Comparison of ENCODE assay signal across 8 cellular contexts in the genomic region with DNA sequence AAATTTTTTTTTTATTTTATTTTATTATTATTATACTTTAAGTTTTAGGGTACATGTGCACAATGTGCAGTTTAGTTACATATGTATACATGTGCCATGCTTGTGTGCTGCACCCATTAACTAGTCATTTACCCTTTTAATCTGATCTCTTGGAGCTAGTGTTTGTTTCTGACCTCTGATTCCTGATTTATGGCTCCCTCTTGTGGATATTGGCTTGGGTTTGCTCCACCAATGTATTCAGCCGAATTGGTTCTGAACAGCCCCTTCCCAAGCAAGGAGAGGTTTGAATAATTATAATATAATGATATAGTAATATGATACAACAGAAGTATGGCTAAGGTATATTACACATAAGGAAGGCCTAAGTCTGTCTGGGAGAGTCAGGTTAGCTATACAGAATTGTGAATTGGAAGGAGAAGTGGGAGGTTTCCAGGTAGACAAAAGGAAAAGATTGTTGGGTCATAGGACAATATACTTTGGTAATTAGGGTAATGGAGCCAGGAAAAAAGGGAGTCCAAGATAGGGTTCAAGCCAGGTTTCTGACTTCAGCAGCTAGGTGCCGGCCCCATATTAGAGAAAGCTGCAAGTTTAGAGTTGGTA. TPM values are rescaled to one million over a fixed set of nuclear protein-coding genes. Genes with fewer than 3 reads are reported as not detected.
DNase-seq lines count a peak whose midpoint lies in the region; ATAC-seq, FAIRE-seq and TF ChIP-seq lines count a peak whose summit lies in the region.

No MANE protein-coding gene starts in this region.

- H3K4me3 ChIP-seq in SJCRH30 (no peak overlapping the region), fibroblast of mammary gland (ENCODE audit: control insufficient read depth, low read depth, low read length) (no peak overlapping the region), neuronal stem cell (ENCODE audit: low read length in 2 of 2) (no peak overlapping the region)

- WGBS in neuronal stem cell (ENCODE audit: extremely low coverage in 2 of 2, insufficient read length in 2 of 2, insufficient replicate concordance in 1 of 2), 2 donors, result no CpG with 5 or more reads among the region's 2 CpGs

- no peak overlapping the region for H4K8ac ChIP-seq in neuronal stem cell (ENCODE audit: low read depth, low read length)

- TF ChIP-seq POLR2A in H54 (IDR thresholded peaks at IDR 0.05; ENCODE audit: low read depth, low read length), result no peak

- H3K9me3 Mint-ChIP-seq in activated CD4-positive, alpha-beta memory T cell treated with anti-CD3 and anti-CD28 coated beads, Interleukin-2, amount 10 ng/mL, durations not matched to agents 7 days and 5 days, result no peaks in the 10 kb centered on the region
- no peaks in the 10 kb centered on the region for H3K9me3 Mint-ChIP-seq in activated CD4-positive, alpha-beta memory T cell treated with anti-CD3 and anti-CD28 coated beads for 36 hours

- H3K9me3 ChIP-seq in SJCRH30 (replicated peaks) (no peaks in the 10 kb centered on the region), neuronal stem cell (replicated peaks in 1 of 2; ENCODE audit: control insufficient read depth in 2 of 2, insufficient read depth in 1 of 2, low read depth in 1 of 2, low read length in 2 of 2) (no peaks in the 10 kb centered on the region)

- H2AFZ ChIP-seq in neuronal stem cell (ENCODE audit: low read length), result no peak overlapping the region

- H3K4me1 Mint-ChIP-seq in activated CD4-positive, alpha-beta memory T cell treated with anti-CD3 and anti-CD28 coated beads, Interleukin-2, amount 10 ng/mL, durations not matched to agents 7 days and 5 days, result peaks cover 22% of the 10 kb centered on the region
- H3K4me1 Mint-ChIP-seq in activated CD4-positive, alpha-beta memory T cell treated with anti-CD3 and anti-CD28 coated beads for 36 hours (ENCODE audit: low read depth), result peaks cover 23% of the 10 kb centered on the region

- no peak overlapping the region for H2BK12ac ChIP-seq in neuronal stem cell (ENCODE audit: low read length)

- H3K14ac ChIP-seq in neuronal stem cell (ENCODE audit: low read length), result no peak overlapping the region

- no peak overlapping the region for H2BK5ac ChIP-seq in neuronal stem cell (ENCODE audit: low read length)

- DNase-seq in activated CD4-positive, alpha-beta memory T cell treated with anti-CD3 and anti-CD28 coated beads, Interleukin-2, amount 10 ng/mL, durations not matched to agents 7 days and 5 days, result peak; percentile 24
- no peak for DNase-seq in activated CD4-positive, alpha-beta memory T cell treated with anti-CD3 and anti-CD28 coated beads for 36 hours
- DNase-seq in H54 (ENCODE audit: insufficient read length, low spot score) (peak; percentile 4), NCI-H1105 (lab: John Stamatoyannopoulos, UW) (peak; percentile 51), SJCRH30 (peak; percentile 18 to 63), fibroblast of mammary gland (ENCODE audit: low read depth) (peak; percentile 58), neuronal stem cell (ENCODE audit: low spot score) (peak; percentile 26)

- H2BK15ac ChIP-seq in neuronal stem cell (ENCODE audit: low read length), result no peak overlapping the region

- ATAC-seq in HG03571 (IDR thresholded peaks at IDR 0.05; ENCODE audit: unreplicated experiment), result no peak

- no peaks in the 10 kb centered on the region for H3K79me1 ChIP-seq in neuronal stem cell (ENCODE audit: low read depth, low read length)

- POLR2A ChIA-PET in activated CD4-positive, alpha-beta memory T cell treated with anti-CD3 and anti-CD28 coated beads, Interleukin-2, amount 10 ng/mL, durations not matched to agents 7 days and 5 days (lab: Charles Lee), result interaction anchor here (0.8 to 4.0 kb wide), 5 partner anchors 13 to 635 kb away, joined by 3 to 22 read pairs (median 5); partner anchors contain the start of genes IVNS1ABP and RNF2
- POLR2A ChIA-PET in activated CD4-positive, alpha-beta memory T cell treated with anti-CD3 and anti-CD28 coated beads for 36 hours (lab: Charles Lee), result interaction anchor here (1.7 kb wide), 1 partner anchor 364 kb away, joined by 8 read pairs; the partner anchor contains the start of gene IVNS1ABP

- intact Hi-C loops in activated CD4-positive, alpha-beta memory T cell treated with anti-CD3 and anti-CD28 coated beads for 36 hours (cut with micrococcal nuclease), result loop anchor here (1.0 to 10.0 kb wide), 3 partner anchors 443 to 636 kb away; partner anchors contain the start of gene RNF2

- no peaks in the 10 kb centered on the region for H3K27me3 ChIP-seq in SJCRH30
- no peaks in the 10 kb centered on the region for H3K27me3 ChIP-seq in neuronal stem cell (ENCODE audit: control insufficient read depth in 3 of 3, insufficient read depth in 3 of 3, low read depth in 1 of 3, low read length in 3 of 3)

- no peak overlapping the region for H3K27ac Mint-ChIP-seq in activated CD4-positive, alpha-beta memory T cell treated with anti-CD3 and anti-CD28 coated beads, Interleukin-2, amount 10 ng/mL, durations not matched to agents 7 days and 5 days
- no peak overlapping the region for H3K27ac Mint-ChIP-seq in activated CD4-positive, alpha-beta memory T cell treated with anti-CD3 and anti-CD28 coated beads for 36 hours

- no peak overlapping the region for H3K9ac ChIP-seq in neuronal stem cell (ENCODE audit: low read depth, low read length, poor library complexity)

- no peaks in the 10 kb centered on the region for H3K27me3 Mint-ChIP-seq in activated CD4-positive, alpha-beta memory T cell treated with anti-CD3 and anti-CD28 coated beads, Interleukin-2, amount 10 ng/mL, durations not matched to agents 7 days and 5 days
- H3K27me3 Mint-ChIP-seq in activated CD4-positive, alpha-beta memory T cell treated with anti-CD3 and anti-CD28 coated beads for 36 hours, result peaks cover 2% of the 10 kb centered on the region

- H3K27ac ChIP-seq in SJCRH30, result no peak overlapping the region
- H3K27ac ChIP-seq in neuronal stem cell (replicated peaks; ENCODE audit: low read length), result no peak overlapping the region

- H3K36me3 ChIP-seq in SJCRH30, result no peaks in the 10 kb centered on the region
- no peaks in the 10 kb centered on the region for H3K36me3 ChIP-seq in neuronal stem cell (replicated peaks in 1 of 2; ENCODE audit: control insufficient read depth in 2 of 2, insufficient read depth in 2 of 2, low read length in 2 of 2)

- no peak overlapping the region for H3K4ac ChIP-seq in neuronal stem cell (ENCODE audit: low read length)

- no peaks in the 10 kb centered on the region for H3K4me1 ChIP-seq in SJCRH30
- H3K4me1 ChIP-seq in neuronal stem cell (ENCODE audit: control insufficient read depth in 2 of 2, insufficient read depth in 1 of 2, low read depth in 1 of 2, low read length in 2 of 2), result peaks cover 0 to 5% of the 10 kb centered on the region in 2 donors

- H2BK120ac ChIP-seq in neuronal stem cell (ENCODE audit: low read depth, low read length), result no peak overlapping the region

- CTCF ChIA-PET in activated CD4-positive, alpha-beta memory T cell treated with anti-CD3 and anti-CD28 coated beads, Interleukin-2, amount 10 ng/mL, durations not matched to agents 7 days and 5 days (lab: Charles Lee), result interaction anchor here (0.6 to 3.4 kb wide), 31 partner anchors 9 to 706 kb away, joined by 3 to 26 read pairs (median 4); partner anchors contain the start of gene IVNS1ABP
- CTCF ChIA-PET in activated CD4-positive, alpha-beta memory T cell treated with anti-CD3 and anti-CD28 coated beads for 36 hours (lab: Charles Lee), result interaction anchor here (0.6 to 3.5 kb wide), 41 partner anchors 9 to 876 kb away, joined by 3 to 20 read pairs (median 4); partner anchors contain the start of gene IVNS1ABP

- FAIRE-seq in H54 (lab: Jason Lieb, UNC), result no peak

- H3K4me3 Mint-ChIP-seq in activated CD4-positive, alpha-beta memory T cell treated with anti-CD3 and anti-CD28 coated beads, Interleukin-2, amount 10 ng/mL, durations not matched to agents 7 days and 5 days, result no peak overlapping the region
- H3K4me3 Mint-ChIP-seq in activated CD4-positive, alpha-beta memory T cell treated with anti-CD3 and anti-CD28 coated beads for 36 hours, result no peak overlapping the region

- H3K4me2 ChIP-seq in neuronal stem cell (ENCODE audit: insufficient read depth, low read length, poor library complexity, severe bottlenecking), result no peak overlapping the region

- peak; percentile 57 for TF ChIP-seq CTCF in fibroblast of mammary gland (conservative IDR thresholded peaks at IDR 0.05; ENCODE audit: control insufficient read depth, insufficient read depth, low read depth, low read length)

- H3K36me3 Mint-ChIP-seq in activated CD4-positive, alpha-beta memory T cell treated with anti-CD3 and anti-CD28 coated beads, Interleukin-2, amount 10 ng/mL, durations not matched to agents 7 days and 5 days (ENCODE audit: low read depth), result no peaks in the 10 kb centered on the region
- no peaks in the 10 kb centered on the region for H3K36me3 Mint-ChIP-seq in activated CD4-positive, alpha-beta memory T cell treated with anti-CD3 and anti-CD28 coated beads for 36 hours

- H3K18ac ChIP-seq in neuronal stem cell (ENCODE audit: low read length), result no peak overlapping the region

- H4K91ac ChIP-seq in neuronal stem cell (ENCODE audit: low read depth, low read length, poor library complexity), result no peak overlapping the region

- no peak overlapping the region for H3K23ac ChIP-seq in neuronal stem cell (ENCODE audit: low read depth, low read length, poor library complexity)

- H2AK5ac ChIP-seq in neuronal stem cell (ENCODE audit: low read depth, low read length), result no peak overlapping the region

RNA-seq across cellular contexts. Expression of gene HMCN1, which starts 53.1 kb away (rescaled TPM):
- total RNA-seq in activated CD4-positive, alpha-beta memory T cell treated with anti-CD3 and anti-CD28 coated beads, Interleukin-2, amount 10 ng/mL, durations not matched to agents 7 days and 5 days, result under 1 TPM in 1 of 2 experiments, not detected in 1; under 0.01 TPM
- total RNA-seq in activated CD4-positive, alpha-beta memory T cell treated with anti-CD3 and anti-CD28 coated beads for 36 hours, result not detected
- 31.0 and 37.6 TPM in 2 replicates for total RNA-seq in SJCRH30 (2014; rRNA removed; shearing (Covaris generic))
- polyA plus RNA-seq in neuronal stem cell (2013, experiment 1 of 2), result 1.7 TPM
- polyA plus RNA-seq in neuronal stem cell (2013, experiment 2 of 2), result 2.1 TPM

Comparison
In these comparisons a context has a peak if more than half of its experiments do, and no peak if none do; other contexts are left out.
1. RNA of gene HMCN1, which starts 53.1 kb away (total RNA-seq): 31.0 to 37.6 TPM in SJCRH30; under 0.01 TPM in activated CD4-positive, alpha-beta memory T cell treated with anti-CD3 and anti-CD28 coated beads, Interleukin-2, amount 10 ng/mL, durations not matched to agents 7 days and 5 days and not detected in activated CD4-positive, alpha-beta memory T cell treated with anti-CD3 and anti-CD28 coated beads for 36 hours; every median in the first group is over 10 times any median in the second.